Comparison of ENCODE assay signal across 20 cellular contexts in genomic region chr13:112997188-112998135, GRCh38. TPM values are rescaled to one million over a fixed set of nuclear protein-coding genes. Genes with fewer than 3 reads are reported as not detected.
DNase-seq lines count a peak whose midpoint lies in the region; ATAC-seq and TF ChIP-seq lines count a peak whose summit lies in the region.
"Had no signal": no experiment of that assay in that cellular context is flagged by ENCODE, and none has a peak within 500 bp of the region (broad histone marks: within the 10 kb centered on the region; RNA-seq: fewer than 3 reads in every experiment).

No MANE protein-coding gene starts in this region.

- H3K4me3 ChIP-seq in left ventricle myocardium inferior (no peak overlapping the region), right atrium auricular region (no peak overlapping the region), transverse colon (no peak overlapping the region)
- H3K4me3 ChIP-seq: thyroid gland had no signal

- whole genome bisulfite sequencing in transverse colon (ENCODE audit: low coverage in 1 of 2), 2 donors: 49 to 65% methylated on average over 2 to 30 of the region's 30 CpGs

- intact Hi-C loops in left ventricle myocardium inferior (cut with micrococcal nuclease) (no loop called here), transverse colon (cut with DNase I; ENCODE audit: low total_unique reads) (no loop called here)

- H3K9me3 Mint-ChIP-seq in activated T-cell treated with anti-CD3 and anti-CD28 coated beads, Interleukin-2, amount 50 U/mL, for 24 hours: no peaks in the 10 kb centered on the region
- H3K9me3 Mint-ChIP-seq: activated T-helper 1 cell treated with anti-CD3 and anti-CD28 coated beads, Interleukin-12 subunit alpha, Interleukin-12 subunit beta, Interleukin-2, Interleukin-4 antibody, amounts not matched to agents 30 ng/mL and 10 ng/mL and 1 ng/mL, durations not matched to agents 14 hours and 24 hours and 36 hours; CD8-positive, alpha-beta T cell; stimulated activated naive B cell treated with anti-CD40 and anti-IgM and Interleukin-4, amounts not matched to agents 10 μg/mL and 1 μg/mL and 100 μg/mL, for 72 hours had no signal

- no peaks in the 10 kb centered on the region for H3K36me3 ChIP-seq in left ventricle myocardium inferior
- no peaks in the 10 kb centered on the region for H3K36me3 ChIP-seq in right atrium auricular region
- H3K36me3 ChIP-seq in transverse colon: no peaks in the 10 kb centered on the region
- H3K36me3 ChIP-seq: thyroid gland had no signal

- no peak for ATAC-seq in HG02571 (IDR thresholded peaks at IDR 0.05; ENCODE audit: unreplicated experiment)
- ATAC-seq: activated CD4-positive, alpha-beta T cell treated with anti-CD3 and anti-CD28 coated beads for 36 hours; CD8-positive, alpha-beta T cell; right cardiac atrium; SK-N-SH treated with all-trans-retinoic acid at 6 μM for 48 hours; stimulated activated naive B cell treated with anti-CD40 and anti-IgM and Interleukin-4, amounts not matched to agents 10 μg/mL and 1 μg/mL and 100 μg/mL, for 72 hours had no signal

- TF ChIP-seq POLR2A in transverse colon (IDR thresholded peaks at IDR 0.05): no peak

- H3K36me3 Mint-ChIP-seq in activated T-cell treated with anti-CD3 and anti-CD28 coated beads, Interleukin-2, amount 50 U/mL, for 24 hours (ENCODE audit: low read depth): no peaks in the 10 kb centered on the region
- H3K36me3 Mint-ChIP-seq: activated naive CD8-positive, alpha-beta T cell; CD8-positive, alpha-beta T cell had no signal

- in situ Hi-C loops in transverse colon (cut with MboI; ENCODE audit: low pct_ligation_motif_present in 1 of 4, low pct_unique_long_range_greater_than_20kb in 1 of 4, low sequenced_read_pairs in 3 of 4): no loop called here

- H3K4me1 ChIP-seq in left ventricle myocardium inferior (peaks cover 95% of the 10 kb centered on the region), right atrium auricular region (peaks cover 0 to 37% of the 10 kb centered on the region in 2 donors), transverse colon (peaks cover 27 to 65% (median 52%) of the 10 kb centered on the region in 4 donors)

- H3K27me3 Mint-ChIP-seq in activated T-cell treated with anti-CD3 and anti-CD28 coated beads, Interleukin-2, amount 50 U/mL, for 24 hours: no peaks in the 10 kb centered on the region
- H3K27me3 Mint-ChIP-seq: activated CD4-positive, alpha-beta T cell treated with anti-CD3 and anti-CD28 coated beads for 36 hours had no signal

- DNase-seq in left ventricle myocardium inferior (no peak), right atrium auricular region (ENCODE audit: low spot score) (no peak), UCSD-AML1 (lab: John Stamatoyannopoulos, UW; ENCODE audit: unreplicated experiment) (peak; percentile 22), transverse colon (peak; percentile 65), NCI-H526 (lab: John Stamatoyannopoulos, UW) (no peak)
- no peak for DNase-seq in activated T-cell treated with anti-CD3 and anti-CD28 coated beads, Interleukin-2, amount 50 U/mL, for 24 hours
- DNase-seq: activated CD4-positive, alpha-beta T cell treated with anti-CD3 and anti-CD28 coated beads for 36 hours; CD8-positive, alpha-beta T cell; kidney glomerular epithelial cell; NK-92 treated with Interleukin-12 subunit alpha and Interleukin-12 subunit beta, amount 100 ng/mL, for 24 hours; stimulated activated naive B cell treated with anti-CD40 and anti-IgM and Interleukin-4, amounts not matched to agents 10 μg/mL and 1 μg/mL and 100 μg/mL, for 72 hours; T1000; thyroid gland had no signal

- H3K4me1 Mint-ChIP-seq in activated T-cell treated with anti-CD3 and anti-CD28 coated beads, Interleukin-2, amount 50 U/mL, for 24 hours (ENCODE audit: low read depth): peaks cover 11% of the 10 kb centered on the region

- TF ChIP-seq CTCF in left ventricle myocardium inferior (IDR thresholded peaks at IDR 0.05; ENCODE audit: borderline replicate concordance) (no peak), right atrium auricular region (IDR thresholded peaks at IDR 0.05) (no peak), transverse colon (IDR thresholded peaks at IDR 0.05) (no peak)

- no peaks in the 10 kb centered on the region for H3K9me3 ChIP-seq in left ventricle myocardium inferior (replicated peaks)
- H3K9me3 ChIP-seq in right atrium auricular region: no peaks in the 10 kb centered on the region
- H3K9me3 ChIP-seq in transverse colon: no peaks in the 10 kb centered on the region
- H3K9me3 ChIP-seq: thyroid gland had no signal

- H3K4me3 Mint-ChIP-seq in activated T-cell treated with anti-CD3 and anti-CD28 coated beads, Interleukin-2, amount 50 U/mL, for 24 hours: no peak overlapping the region
- H3K4me3 Mint-ChIP-seq: activated CD4-positive, alpha-beta T cell treated with anti-CD3 and anti-CD28 coated beads for 36 hours; activated naive CD8-positive, alpha-beta T cell; activated T-helper 1 cell treated with anti-CD3 and anti-CD28 coated beads, Interleukin-12 subunit alpha, Interleukin-12 subunit beta, Interleukin-2, Interleukin-4 antibody, amounts not matched to agents 30 ng/mL and 10 ng/mL and 1 ng/mL, durations not matched to agents 14 hours and 24 hours and 36 hours; CD8-positive, alpha-beta T cell; stimulated activated naive B cell treated with anti-CD40 and anti-IgM and Interleukin-4, amounts not matched to agents 10 μg/mL and 1 μg/mL and 100 μg/mL, for 72 hours had no signal

- H3K27ac Mint-ChIP-seq in activated T-cell treated with anti-CD3 and anti-CD28 coated beads, Interleukin-2, amount 50 U/mL, for 24 hours: no peak overlapping the region
- H3K27ac Mint-ChIP-seq: activated CD4-positive, alpha-beta T cell treated with anti-CD3 and anti-CD28 coated beads for 36 hours; activated naive CD8-positive, alpha-beta T cell; activated T-helper 1 cell treated with anti-CD3 and anti-CD28 coated beads, Interleukin-12 subunit alpha, Interleukin-12 subunit beta, Interleukin-2, Interleukin-4 antibody, amounts not matched to agents 30 ng/mL and 10 ng/mL and 1 ng/mL, durations not matched to agents 14 hours and 24 hours and 36 hours; CD8-positive, alpha-beta T cell; stimulated activated naive B cell treated with anti-CD40 and anti-IgM and Interleukin-4, amounts not matched to agents 10 μg/mL and 1 μg/mL and 100 μg/mL, for 72 hours had no signal

- TF ChIP-seq EP300 in transverse colon (IDR thresholded peaks at IDR 0.05; ENCODE audit: low read depth): no peak

- peaks cover 10% of the 10 kb centered on the region for H3K27me3 ChIP-seq in left ventricle myocardium inferior (ENCODE audit: low read depth)
- no peaks in the 10 kb centered on the region for H3K27me3 ChIP-seq in right atrium auricular region
- peaks cover 8% of the 10 kb centered on the region for H3K27me3 ChIP-seq in layer of hippocampus (ENCODE audit: control insufficient read depth, insufficient read depth, low read length)
- H3K27me3 ChIP-seq in transverse colon: peaks cover 14% of the 10 kb centered on the region
- H3K27me3 ChIP-seq: thyroid gland had no signal

- peak overlapping the region; percentile 40 for H3K27ac ChIP-seq in left ventricle myocardium inferior (replicated peaks)
- H3K27ac ChIP-seq in right atrium auricular region: peak overlapping the region in 1 of 2 donors; percentile 17
- peak overlapping the region; percentile 57 for H3K27ac ChIP-seq in layer of hippocampus (ENCODE audit: low read depth, low read length)
- H3K27ac ChIP-seq in transverse colon: peak overlapping the region; percentile 51 to 77 (median 74)
- H3K27ac ChIP-seq: KMS-11, thyroid gland had no signal

RNA-seq across cellular contexts. Expression of gene MCF2L, which starts 28.4 kb away (rescaled TPM):
- total RNA-seq in left ventricle myocardium inferior: 41.2 TPM
- total RNA-seq in right atrium auricular region: 10 to 100 TPM; 17.1 to 21.6 TPM
- 100 to 1,000 TPM in 2 of 4 donors, 10 to 100 TPM in 2; 62.1 to 186 (median 91.3) TPM for total RNA-seq in transverse colon
- total RNA-seq: activated T-helper 1 cell treated with anti-CD3 and anti-CD28 coated beads, Interleukin-12 subunit alpha, Interleukin-12 subunit beta, Interleukin-2, Interleukin-4 antibody, amounts not matched to agents 30 ng/mL and 10 ng/mL and 1 ng/mL, durations not matched to agents 14 hours and 24 hours and 36 hours had no signal

Comparison
In these comparisons a context has a peak if more than half of its experiments do, and no peak if none do; other contexts are left out.
1. DNase-seq: peak in UCSD-AML1 (single experiment) and transverse colon (single experiment); none in left ventricle myocardium inferior (single experiment), right atrium auricular region (single experiment), activated T-cell treated with anti-CD3 and anti-CD28 coated beads, Interleukin-2, amount 50 U/mL, for 24 hours (single experiment) and NCI-H526 (0 of 2).